36 cellular contexts compared by ENCODE assay signal in the genomic region with DNA sequence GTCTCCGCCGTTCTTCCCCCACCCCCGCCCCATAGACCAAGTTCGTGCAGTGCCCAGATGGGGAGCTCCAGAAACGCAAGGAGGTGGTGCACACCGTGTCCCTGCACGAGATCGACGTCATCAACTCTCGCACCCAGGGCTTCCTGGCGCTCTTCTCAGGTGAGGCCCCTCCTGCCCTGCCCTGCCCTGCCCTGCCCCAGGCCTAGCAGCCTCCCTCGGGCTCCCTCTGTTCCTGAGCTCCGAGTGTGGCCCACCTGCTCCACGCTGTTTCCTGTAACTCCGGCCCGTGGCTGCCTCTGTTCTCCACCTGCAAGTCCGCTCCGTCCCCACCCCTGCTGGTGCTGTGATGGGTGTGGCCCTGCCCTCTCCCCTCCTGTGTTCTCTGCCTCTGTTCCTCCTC. TPM values are rescaled to one million over a fixed set of nuclear protein-coding genes. Genes with fewer than 3 reads are reported as not detected.
"Had no signal": no experiment of that assay in that cellular context is flagged by ENCODE, and none has a peak within 500 bp of the region (broad histone marks: within the 10 kb centered on the region; RNA-seq: fewer than 3 reads in every experiment).

No MANE protein-coding gene starts in this region.

- H3K4me1 Mint-ChIP-seq: activated B cell treated with CpG ODN at 0.5 μM for 24 hours; activated naive CD4-positive, alpha-beta T cell treated with anti-CD3 and anti-CD28 coated beads, Interleukin-2, amount 10 ng/mL, durations not matched to agents 7 days and 5 days; activated naive CD8-positive, alpha-beta T cell treated with anti-CD3 and anti-CD28 coated beads, Interleukin-2, amount 10 ng/mL, durations not matched to agents 7 days and 5 days; central memory CD8-positive, alpha-beta T cell; endodermal cell; T-helper 17 cell had no signal

- H3K27me3 Mint-ChIP-seq: activated B cell treated with CpG ODN at 0.5 μM for 24 hours; activated naive CD4-positive, alpha-beta T cell treated with anti-CD3 and anti-CD28 coated beads, Interleukin-2, amount 10 ng/mL, durations not matched to agents 7 days and 5 days; activated naive CD8-positive, alpha-beta T cell treated with anti-CD3 and anti-CD28 coated beads, Interleukin-2, amount 10 ng/mL, durations not matched to agents 7 days and 5 days; activated T-cell treated with anti-CD3 and anti-CD28 coated beads, Interleukin-2, amount 50 U/mL, for 24 hours; central memory CD8-positive, alpha-beta T cell; dendritic cell treated with granulocyte-macrophage colony-stimulating factor and Interleukin-4, amounts not matched to agents 40 ng/mL and 50 ng/mL, for 4 days; T-helper 17 cell had no signal

- H3K4me3 ChIP-seq: coronary artery, dorsolateral prefrontal cortex, esophagus muscularis mucosa, gastrocnemius medialis, heart left ventricle had no signal

- ATAC-seq: activated CD4-positive, CD25-positive, alpha-beta regulatory T cell treated with anti-CD3 and anti-CD28 coated beads, Interleukin-2, amount 50 U/mL, for 24 hours; activated naive CD4-positive, alpha-beta T cell treated with anti-CD3 and anti-CD28 coated beads, Interleukin-2, amount 50 U/mL, for 72 hours; activated T-cell treated with anti-CD3 and anti-CD28 coated beads, Interleukin-2, amount 50 U/mL, for 72 hours; foreskin keratinocyte; gastrocnemius medialis; heart left ventricle; T-helper 17 cell had no signal

- H3K27me3 ChIP-seq: brain microvascular endothelial cell, dorsolateral prefrontal cortex, esophagus muscularis mucosa, foreskin keratinocyte, gastrocnemius medialis, heart left ventricle had no signal

- FAIRE-seq: astrocyte, bronchial epithelial cell had no signal

- H3K4me3 Mint-ChIP-seq: activated B cell treated with CpG ODN at 0.5 μM for 24 hours; activated naive CD4-positive, alpha-beta T cell treated with anti-CD3 and anti-CD28 coated beads, Interleukin-2, amount 10 ng/mL, durations not matched to agents 7 days and 5 days; activated naive CD8-positive, alpha-beta T cell treated with anti-CD3 and anti-CD28 coated beads, Interleukin-2, amount 10 ng/mL, durations not matched to agents 7 days and 5 days; activated T-cell treated with anti-CD3 and anti-CD28 coated beads, Interleukin-2, amount 50 U/mL, for 24 hours; activated T-cell treated with anti-CD3 and anti-CD28 coated beads, Interleukin-2, amount 50 U/mL, for 72 hours; central memory CD8-positive, alpha-beta T cell; dendritic cell treated with granulocyte-macrophage colony-stimulating factor and Interleukin-4, amounts not matched to agents 40 ng/mL and 50 ng/mL, for 4 days; endodermal cell; T-helper 17 cell; T-helper 2 cell treated with Interferon-gamma antibody and Interleukin-4, amounts not matched to agents 5 μg/mL and 100 μg/mL, for 36 hours had no signal

- H3K4me1 ChIP-seq: esophagus muscularis mucosa, foreskin keratinocyte, gastrocnemius medialis, heart left ventricle had no signal

- H3K27ac ChIP-seq: brain microvascular endothelial cell, coronary artery, dorsolateral prefrontal cortex, esophagus muscularis mucosa, foreskin keratinocyte, gastrocnemius medialis, heart left ventricle, WERI-Rb-1 had no signal

- H3K27ac Mint-ChIP-seq: activated B cell treated with CpG ODN at 0.5 μM for 24 hours; activated naive CD4-positive, alpha-beta T cell treated with anti-CD3 and anti-CD28 coated beads, Interleukin-2, amount 10 ng/mL, durations not matched to agents 7 days and 5 days; activated naive CD8-positive, alpha-beta T cell treated with anti-CD3 and anti-CD28 coated beads, Interleukin-2, amount 10 ng/mL, durations not matched to agents 7 days and 5 days; activated T-cell treated with anti-CD3 and anti-CD28 coated beads, Interleukin-2, amount 50 U/mL, for 24 hours; activated T-cell treated with anti-CD3 and anti-CD28 coated beads, Interleukin-2, amount 50 U/mL, for 72 hours; dendritic cell treated with granulocyte-macrophage colony-stimulating factor and Interleukin-4, amounts not matched to agents 40 ng/mL and 50 ng/mL, for 4 days; endodermal cell; T-helper 17 cell; T-helper 2 cell treated with Interferon-gamma antibody and Interleukin-4, amounts not matched to agents 5 μg/mL and 100 μg/mL, for 36 hours had no signal

- H3K9me3 ChIP-seq: esophagus muscularis mucosa, gastrocnemius medialis, heart left ventricle had no signal

- H3K36me3 Mint-ChIP-seq: activated naive CD4-positive, alpha-beta T cell treated with anti-CD3 and anti-CD28 coated beads, Interleukin-2, amount 50 U/mL, for 72 hours had no signal

- H3K9me3 Mint-ChIP-seq: activated B cell treated with CpG ODN at 0.5 μM for 24 hours; activated naive CD4-positive, alpha-beta T cell treated with anti-CD3 and anti-CD28 coated beads, Interleukin-2, amount 10 ng/mL, durations not matched to agents 7 days and 5 days; activated naive CD4-positive, alpha-beta T cell treated with anti-CD3 and anti-CD28 coated beads, Interleukin-2, amount 50 U/mL, for 72 hours; activated naive CD8-positive, alpha-beta T cell treated with anti-CD3 and anti-CD28 coated beads, Interleukin-2, amount 10 ng/mL, durations not matched to agents 7 days and 5 days; activated T-cell treated with anti-CD3 and anti-CD28 coated beads, Interleukin-2, amount 50 U/mL, for 24 hours; activated T-cell treated with anti-CD3 and anti-CD28 coated beads, Interleukin-2, amount 50 U/mL, for 72 hours; central memory CD8-positive, alpha-beta T cell; dendritic cell treated with granulocyte-macrophage colony-stimulating factor and Interleukin-4, amounts not matched to agents 40 ng/mL and 50 ng/mL, for 4 days; endodermal cell; T-helper 2 cell treated with Interferon-gamma antibody and Interleukin-4, amounts not matched to agents 5 μg/mL and 100 μg/mL, for 36 hours had no signal

- DNase-seq: activated B cell treated with CpG ODN at 0.5 μM for 24 hours; activated CD4-positive, alpha-beta T cell treated with anti-CD3 and anti-CD28 coated beads for 48 hours; activated CD4-positive, alpha-beta T cell treated with anti-CD3 and anti-CD28 coated beads, Interleukin-2, amount 50 U/mL, for 1 hour; activated CD4-positive, alpha-beta T cell treated with anti-CD3 and anti-CD28 coated beads, Interleukin-2, amount 50 U/mL, for 48 hours; activated CD8-positive, alpha-beta memory T cell treated with anti-CD3 and anti-CD28 coated beads, Interleukin-2, amount 50 U/mL, for 48 hours; activated gamma-delta T cell; activated naive CD4-positive, alpha-beta T cell; activated naive CD4-positive, alpha-beta T cell treated with anti-CD3 and anti-CD28 coated beads, Interleukin-2, amount 10 ng/mL, durations not matched to agents 7 days and 5 days; activated naive CD8-positive, alpha-beta T cell treated with anti-CD3 and anti-CD28 coated beads, Interleukin-2, amount 10 ng/mL, durations not matched to agents 7 days and 5 days; activated T-cell treated with anti-CD3 and anti-CD28 coated beads for 4 hours; activated T-cell treated with anti-CD3 and anti-CD28 coated beads, Interleukin-2, amount 50 U/mL, for 24 hours; activated T-cell treated with anti-CD3 and anti-CD28 coated beads, Interleukin-2, amount 50 U/mL, for 72 hours; anterior cingulate cortex; brain microvascular endothelial cell; dorsolateral prefrontal cortex; effector memory CD4-positive, alpha-beta T cell; endodermal cell; erythroblast; foreskin keratinocyte; gastrocnemius medialis; glutamatergic neuron; heart left ventricle; T-helper 17 cell; T1000; WERI-Rb-1 had no signal

RNA-seq across cellular contexts. Expression of gene LHB, which starts 6.4 kb away (rescaled TPM):
- total RNA-seq: activated B cell treated with CpG ODN at 0.5 μM for 24 hours; activated naive CD4-positive, alpha-beta T cell treated with anti-CD3 and anti-CD28 coated beads, Interleukin-2, amount 50 U/mL, for 72 hours; activated naive CD8-positive, alpha-beta T cell treated with anti-CD3 and anti-CD28 coated beads, Interleukin-2, amount 10 ng/mL, durations not matched to agents 7 days and 5 days; activated T-cell treated with anti-CD3 and anti-CD28 coated beads, Interleukin-2, amount 50 U/mL, for 72 hours; bronchial epithelial cell; cardiac septum; cerebellum; esophagus muscularis mucosa; heart left ventricle; T-helper 17 cell had no signal
- polyA plus RNA-seq: heart left ventricle had no signal

RNA-seq across cellular contexts. Expression of gene CGB3, which starts 13.7 kb away (rescaled TPM):
- total RNA-seq: activated B cell treated with CpG ODN at 0.5 μM for 24 hours; activated naive CD4-positive, alpha-beta T cell treated with anti-CD3 and anti-CD28 coated beads, Interleukin-2, amount 50 U/mL, for 72 hours; activated naive CD8-positive, alpha-beta T cell treated with anti-CD3 and anti-CD28 coated beads, Interleukin-2, amount 10 ng/mL, durations not matched to agents 7 days and 5 days; activated T-cell treated with anti-CD3 and anti-CD28 coated beads, Interleukin-2, amount 50 U/mL, for 72 hours; bronchial epithelial cell; cardiac septum; cerebellum; dorsolateral prefrontal cortex; endodermal cell; esophagus muscularis mucosa; foreskin keratinocyte; gastrocnemius medialis; heart left ventricle; T-helper 17 cell had no signal
- polyA plus RNA-seq: foreskin keratinocyte, heart left ventricle had no signal

RNA-seq across cellular contexts. Expression of gene CGB2, which starts 21.2 kb away (rescaled TPM):
- total RNA-seq: activated B cell treated with CpG ODN at 0.5 μM for 24 hours; activated naive CD4-positive, alpha-beta T cell treated with anti-CD3 and anti-CD28 coated beads, Interleukin-2, amount 50 U/mL, for 72 hours; activated naive CD8-positive, alpha-beta T cell treated with anti-CD3 and anti-CD28 coated beads, Interleukin-2, amount 10 ng/mL, durations not matched to agents 7 days and 5 days; bronchial epithelial cell; cardiac septum; cerebellum; esophagus muscularis mucosa; foreskin keratinocyte; gastrocnemius medialis; heart left ventricle; T-helper 17 cell had no signal
- polyA plus RNA-seq: foreskin keratinocyte, heart left ventricle had no signal
